ENCODE assay signal across 9 cellular contexts in the genomic region with DNA sequence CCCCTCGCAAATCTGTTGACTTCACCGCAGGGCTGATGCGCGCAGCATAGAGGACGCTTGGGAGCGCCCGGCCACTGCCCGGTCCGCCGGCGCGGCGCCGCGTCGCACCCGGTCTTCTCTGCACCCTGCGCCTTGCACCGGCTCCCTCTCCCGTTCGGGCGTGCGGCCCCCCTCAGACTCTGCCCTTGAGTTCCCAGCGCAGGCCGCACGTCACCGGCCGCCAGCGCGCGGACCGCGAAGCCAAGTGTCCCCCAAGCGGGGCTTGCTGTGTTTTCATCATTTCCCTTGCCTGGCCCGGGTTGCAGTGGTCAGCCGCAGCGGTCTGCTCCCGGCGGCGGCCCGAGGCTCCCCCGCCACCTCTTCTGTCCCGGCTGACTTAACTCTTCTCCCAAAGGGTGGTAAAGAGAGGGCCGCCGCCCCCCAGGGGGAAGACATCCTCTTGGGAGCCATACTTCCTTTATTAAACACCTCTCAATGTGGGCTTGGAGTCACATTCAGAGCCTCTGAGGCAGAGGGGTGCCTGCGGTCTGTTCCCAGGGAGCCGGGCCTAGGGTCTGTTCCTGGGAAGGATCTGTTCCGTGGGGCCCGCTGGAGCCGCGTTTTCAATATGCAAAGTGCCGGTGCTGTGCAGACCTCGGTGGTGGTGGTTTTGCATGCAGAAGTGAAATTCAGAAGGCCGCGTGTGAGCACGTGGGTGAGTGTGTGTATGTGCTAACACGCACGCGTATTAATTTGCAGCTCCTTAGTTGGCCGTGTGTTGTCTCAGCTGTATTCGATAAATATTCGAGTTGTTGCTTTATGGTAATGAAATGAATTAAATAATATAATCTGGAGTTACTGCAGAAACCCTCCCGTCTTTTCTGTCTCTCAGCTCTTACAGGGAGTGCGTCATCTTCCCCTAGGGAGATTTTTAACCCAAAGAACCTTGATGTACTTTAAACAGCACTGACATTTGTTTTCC. TPM values are rescaled to one million over a fixed set of nuclear protein-coding genes. Genes with fewer than 3 reads are reported as not detected.
DNase-seq lines count a peak whose midpoint lies in the region; ATAC-seq and TF ChIP-seq lines count a peak whose summit lies in the region.
"Had no signal": no experiment of that assay in that cellular context is flagged by ENCODE, and none has a peak within 500 bp of the region (broad histone marks: within the 10 kb centered on the region; RNA-seq: fewer than 3 reads in every experiment).

No MANE protein-coding gene starts in this region.

- H3K27ac ChIP-seq in esophagus squamous epithelium (peak overlapping the region; percentile 21 to 85 (median 75)), lower lobe of right lung (peak overlapping the region; percentile 34), suprapubic skin (peak overlapping the region; percentile 10)

- H3K4me3 ChIP-seq in esophagus squamous epithelium (peak overlapping the region in 3 of 4 donors; percentile 25 to 57 (median 36)), lower lobe of right lung (peak overlapping the region; percentile 25), suprapubic skin (peak overlapping the region; percentile 22)

- TF ChIP-seq POLR2A in esophagus squamous epithelium (IDR thresholded peaks at IDR 0.05) (no peak), suprapubic skin (IDR thresholded peaks at IDR 0.05) (no peak)

- no peak for TF ChIP-seq EP300 in suprapubic skin (IDR thresholded peaks at IDR 0.05)

- H3K9me3 ChIP-seq in esophagus squamous epithelium (no peaks in the 10 kb centered on the region), lower lobe of right lung (no peaks in the 10 kb centered on the region), suprapubic skin (no peaks in the 10 kb centered on the region)

- peak; percentile 74 for DNase-seq in NCI-H526 treated with DMSO at 0.1 percent for 48 hours (lab: John Stamatoyannopoulos, UW)
- DNase-seq in esophagus squamous epithelium (lab: John Stamatoyannopoulos, UW), result no peak
- DNase-seq in lower lobe of right lung, result no peak
- no peak for DNase-seq in suprapubic skin (ENCODE audit: low spot score in 2 of 2)
- no peak for DNase-seq in NCI-H1092 treated with DMSO at 0.1 percent for 48 hours (lab: John Stamatoyannopoulos, UW)
- DNase-seq in putamen (ENCODE audit: low spot score), result no peak
- no peak for DNase-seq in NCI-H1092 (lab: John Stamatoyannopoulos, UW)
- DNase-seq: activated T-cell treated with anti-CD3 and anti-CD28 coated beads, Interleukin-2, amount 50 U/mL, for 48 hours had no signal

- 79 to 86% methylated on average over 36 to 47 of the region's 64 CpGs for WGBS in esophagus squamous epithelium, 2 donors
- whole genome bisulfite sequencing in suprapubic skin, result 60% methylated on average over 47 of the region's 64 CpGs

- H3K4me1 ChIP-seq in esophagus squamous epithelium, result peaks cover 5 to 71% (median 29%) of the 10 kb centered on the region in 3 donors
- H3K4me1 ChIP-seq in lower lobe of right lung, result peaks cover 9% of the 10 kb centered on the region
- peaks cover 24% of the 10 kb centered on the region for H3K4me1 ChIP-seq in suprapubic skin

- peaks cover 0 to 29% (median 0%) of the 10 kb centered on the region in 3 donors for H3K36me3 ChIP-seq in esophagus squamous epithelium
- no peaks in the 10 kb centered on the region for H3K36me3 ChIP-seq in lower lobe of right lung
- H3K36me3 ChIP-seq in suprapubic skin, result no peaks in the 10 kb centered on the region

- intact Hi-C loops in esophagus squamous epithelium (cut with DNase I), result no loop called here
- intact Hi-C loops in lower lobe of right lung (cut with DNase I), result no loop called here

- no peaks in the 10 kb centered on the region for H3K27me3 ChIP-seq in esophagus squamous epithelium
- no peaks in the 10 kb centered on the region for H3K27me3 ChIP-seq in lower lobe of right lung (ENCODE audit: low read depth)
- no peaks in the 10 kb centered on the region for H3K27me3 ChIP-seq in suprapubic skin

- ATAC-seq in lower lobe of right lung (peak; percentile 33 to 69), HG03159 (IDR thresholded peaks at IDR 0.05; ENCODE audit: unreplicated experiment) (no peak)

- TF ChIP-seq CTCF in esophagus squamous epithelium (IDR thresholded peaks at IDR 0.05) (no peak), lower lobe of right lung (IDR thresholded peaks at IDR 0.05) (no peak), suprapubic skin (IDR thresholded peaks at IDR 0.05) (no peak)

RNA-seq across cellular contexts. Expression of gene PBX1, which starts 17.6 kb away (rescaled TPM):
- 10 to 100 TPM; 15.2 to 48.6 (median 23.5) TPM for total RNA-seq in esophagus squamous epithelium
- total RNA-seq in lower lobe of right lung, result 58.1 TPM
- 10 to 100 TPM; 14.4 to 34.6 (median 22.0) TPM for total RNA-seq in suprapubic skin

Comparison
In these comparisons a context has a peak if more than half of its experiments do, and no peak if none do; other contexts are left out.
1. H3K27ac ChIP-seq: peak in every context shown above with its lines; median percentile 75 in esophagus squamous epithelium; 34 in lower lobe of right lung; 10 in suprapubic skin.